In genomic region chr11:36507824-36508489, GRCh38 we compare ENCODE assay signal across 12 cellular contexts. TPM values are rescaled to one million over a fixed set of nuclear protein-coding genes. Genes with fewer than 3 reads are reported as not detected.
DNase-seq lines count a peak whose midpoint lies in the region; ATAC-seq and TF ChIP-seq lines count a peak whose summit lies in the region.
"Had no signal": no experiment of that assay in that cellular context is flagged by ENCODE, and none has a peak within 500 bp of the region (broad histone marks: within the 10 kb centered on the region; RNA-seq: fewer than 3 reads in every experiment).

No MANE protein-coding gene starts in this region.

- H3K4me3 ChIP-seq in SK-N-SH (ENCODE audit: low read depth in 2 of 2, low read length in 1 of 2) (peak overlapping the region; percentile 95 to 97; a peak in 3 of 4 replicates), fibroblast of pulmonary artery (replicated peaks; ENCODE audit: low read depth, low read length) (peak overlapping the region; percentile 82), smooth muscle cell (peak overlapping the region; percentile 98)

- peaks cover 17% of the 10 kb centered on the region for H3F3A ChIP-seq in SK-N-SH (replicated peaks; ENCODE audit: insufficient read depth)
- no peaks in the 10 kb centered on the region for H3F3A ChIP-seq in smooth muscle cell (ENCODE audit: low read depth)

- POLR2A ChIA-PET in SK-N-SH (lab: Yijun Ruan, JAX): interaction anchor here (1.5 kb wide), 1 partner anchor 33 kb away, joined by 3 read pairs; no protein-coding TSS in a partner anchor

- TF ChIP-seq CTCF in SK-N-SH (IDR thresholded peaks at IDR 0.05) (no peak), fibroblast of pulmonary artery (IDR thresholded peaks at IDR 0.05; ENCODE audit: low read length, missing control alignments) (no peak), smooth muscle cell (IDR thresholded peaks at IDR 0.05; ENCODE audit: borderline replicate concordance, insufficient read depth, poor library complexity, severe bottlenecking) (no peak)

- H3K27ac ChIP-seq in SK-N-SH (ENCODE audit: low read depth in 2 of 2, low read length in 1 of 2) (peak overlapping the region in 1 of 2 experiments; percentile 86; a peak in 1 of 4 replicates), smooth muscle cell (ENCODE audit: low read depth) (peak overlapping the region; percentile 78)
- H3K27ac ChIP-seq: HL-60 had no signal

- H3K4me1 ChIP-seq in SK-N-SH (ENCODE audit: control insufficient read depth in 1 of 2, insufficient read depth in 2 of 2, low read depth in 1 of 2, low read length in 1 of 2) (peaks cover 3 to 11% of the 10 kb centered on the region in 2 experiments), smooth muscle cell (ENCODE audit: low read depth) (no peaks in the 10 kb centered on the region)

- peaks cover 41% of the 10 kb centered on the region for H3K4me1 Mint-ChIP-seq in T-helper 17 cell

- H3K4me2 ChIP-seq in SK-N-SH (peak overlapping the region; percentile 76), smooth muscle cell (peak overlapping the region; percentile 82)

- H3K36me3 Mint-ChIP-seq in T-helper 17 cell (ENCODE audit: low read depth): peaks cover 3% of the 10 kb centered on the region

- H4K20me1 ChIP-seq in SK-N-SH (ENCODE audit: insufficient read depth): peaks cover 24% of the 10 kb centered on the region
- H4K20me1 ChIP-seq in smooth muscle cell (ENCODE audit: low read depth): peaks cover 49% of the 10 kb centered on the region

- CTCF ChIA-PET in SK-N-SH (lab: Yijun Ruan, JAX): interaction anchor here (0.8 to 3.5 kb wide), 7 partner anchors 9 to 686 kb away, joined by 3 to 21 read pairs (median 5); no protein-coding TSS in a partner anchor

- peaks cover 61% of the 10 kb centered on the region for H3K79me2 ChIP-seq in SK-N-SH (ENCODE audit: insufficient read depth)
- H3K79me2 ChIP-seq in smooth muscle cell (ENCODE audit: low read depth): peaks cover 59% of the 10 kb centered on the region

- no peak overlapping the region for H3K9ac ChIP-seq in SK-N-SH
- no peak overlapping the region for H3K9ac ChIP-seq in smooth muscle cell (ENCODE audit: low read depth)

- H3K9me2 ChIP-seq in SK-N-SH: no peaks in the 10 kb centered on the region

- H3K4me3 Mint-ChIP-seq in T-helper 17 cell: peak overlapping the region; percentile 99

- no peaks in the 10 kb centered on the region for H3K27me3 Mint-ChIP-seq in T-helper 17 cell

- 85% methylated on average over 7 of the region's 7 CpGs for WGBS in SK-N-SH (ENCODE audit: low lambda C conversion rate)
- WGBS in smooth muscle cell (ENCODE audit: low lambda C conversion rate): 76% methylated on average over 7 of the region's 7 CpGs

- H2AFZ ChIP-seq in SK-N-SH (ENCODE audit: low read depth) (no peak overlapping the region), smooth muscle cell (ENCODE audit: low read depth) (no peak overlapping the region)

- no peak for TF ChIP-seq EP300 in SK-N-SH (IDR thresholded peaks at IDR 0.05; ENCODE audit: borderline replicate concordance in 1 of 2, low read depth in 1 of 2, low read length in 1 of 2)

- no peak for DNase-seq in SK-N-SH
- DNase-seq in T-helper 17 cell: no peak
- DNase-seq in fibroblast of pulmonary artery (ENCODE audit: low read depth): no peak
- no peak for DNase-seq in smooth muscle cell (lab: John Stamatoyannopoulos, UW; ENCODE audit: unreplicated experiment)
- DNase-seq in GM03348 (ENCODE audit: low spot score): no peak
- no peak for DNase-seq in NCI-H146 (lab: John Stamatoyannopoulos, UW)
- DNase-seq in C1 segment of cervical spinal cord (lab: John Stamatoyannopoulos, UW): no peak
- DNase-seq: ACHN, retina, RPMI8226 had no signal

- H3K27me3 ChIP-seq in SK-N-SH (ENCODE audit: insufficient read depth): no peaks in the 10 kb centered on the region
- no peaks in the 10 kb centered on the region for H3K27me3 ChIP-seq in smooth muscle cell (ENCODE audit: low read depth)

- peak overlapping the region; percentile 99 for H3K27ac Mint-ChIP-seq in T-helper 17 cell

- H3K9me3 ChIP-seq in SK-N-SH (no peaks in the 10 kb centered on the region), T-helper 17 cell (ENCODE audit: control insufficient read depth, low read length, poor library complexity, severe bottlenecking) (no peaks in the 10 kb centered on the region), smooth muscle cell (replicated peaks; ENCODE audit: low read depth) (no peaks in the 10 kb centered on the region)

- ATAC-seq in SK-N-SH treated with all-trans-retinoic acid at 6 μM for 48 hours: no peak
- ATAC-seq in T-helper 17 cell: no peak

- H3K36me3 ChIP-seq in SK-N-SH (replicated peaks in 1 of 2; ENCODE audit: control insufficient read depth in 1 of 2, insufficient read depth in 2 of 2, low read length in 1 of 2) (peaks cover 4 to 8% of the 10 kb centered on the region in 2 experiments), smooth muscle cell (ENCODE audit: low read depth) (no peaks in the 10 kb centered on the region)

- no peak for TF ChIP-seq RAD21 in SK-N-SH (IDR thresholded peaks at IDR 0.05; ENCODE audit: low read length)

TF ChIP-seq in SK-N-SH, 30 proteins besides CTCF, POLR2A, EP300 and RAD21 (continues in another document):
- TF ChIP-seq CHD2 (IDR thresholded peaks at IDR 0.05; ENCODE audit: low read length, partially characterized antibody): no peak
- no peak for TF ChIP-seq NRF1 (IDR thresholded peaks at IDR 0.05; ENCODE audit: low read depth, low read length)
- TF ChIP-seq EZH2phosphoT487 (IDR thresholded peaks at IDR 0.05; ENCODE audit: borderline replicate concordance, low read depth): no peak
- TF ChIP-seq GABPA (IDR thresholded peaks at IDR 0.05; ENCODE audit: low read depth): no peak
- no peak for TF ChIP-seq FOXJ3 (CRISPR knock-in tag; IDR thresholded peaks at IDR 0.05)
- no peak for TF ChIP-seq POLR2AphosphoS5 (IDR thresholded peaks at IDR 0.05; ENCODE audit: low read depth, low read length)
- no peak for TF ChIP-seq ZBTB33 (IDR thresholded peaks at IDR 0.05; ENCODE audit: borderline replicate concordance, low read depth)
- TF ChIP-seq FOXM1 (IDR thresholded peaks at IDR 0.05; ENCODE audit: low read depth): no peak

TF ChIP-seq in SK-N-SH treated with all-trans-retinoic acid at 6 μM for 48 hours, 23 proteins besides CTCF, POLR2A, EP300 and RAD21:
- TF ChIP-seq ZFP3 (CRISPR knock-in tag; IDR thresholded peaks at IDR 0.05) (no peak), ISL1 (CRISPR knock-in tag; IDR thresholded peaks at IDR 0.05) (no peak), BACH2 (CRISPR knock-in tag; IDR thresholded peaks at IDR 0.05; ENCODE audit: borderline replicate concordance) (no peak), TSHZ2 (CRISPR knock-in tag; IDR thresholded peaks at IDR 0.05) (no peak), ARNTL (CRISPR knock-in tag; IDR thresholded peaks at IDR 0.05; ENCODE audit: borderline replicate concordance, low read depth) (no peak), PPARA (CRISPR knock-in tag; IDR thresholded peaks at IDR 0.05; ENCODE audit: borderline replicate concordance) (no peak)
- TF ChIP-seq, protein P1, sequence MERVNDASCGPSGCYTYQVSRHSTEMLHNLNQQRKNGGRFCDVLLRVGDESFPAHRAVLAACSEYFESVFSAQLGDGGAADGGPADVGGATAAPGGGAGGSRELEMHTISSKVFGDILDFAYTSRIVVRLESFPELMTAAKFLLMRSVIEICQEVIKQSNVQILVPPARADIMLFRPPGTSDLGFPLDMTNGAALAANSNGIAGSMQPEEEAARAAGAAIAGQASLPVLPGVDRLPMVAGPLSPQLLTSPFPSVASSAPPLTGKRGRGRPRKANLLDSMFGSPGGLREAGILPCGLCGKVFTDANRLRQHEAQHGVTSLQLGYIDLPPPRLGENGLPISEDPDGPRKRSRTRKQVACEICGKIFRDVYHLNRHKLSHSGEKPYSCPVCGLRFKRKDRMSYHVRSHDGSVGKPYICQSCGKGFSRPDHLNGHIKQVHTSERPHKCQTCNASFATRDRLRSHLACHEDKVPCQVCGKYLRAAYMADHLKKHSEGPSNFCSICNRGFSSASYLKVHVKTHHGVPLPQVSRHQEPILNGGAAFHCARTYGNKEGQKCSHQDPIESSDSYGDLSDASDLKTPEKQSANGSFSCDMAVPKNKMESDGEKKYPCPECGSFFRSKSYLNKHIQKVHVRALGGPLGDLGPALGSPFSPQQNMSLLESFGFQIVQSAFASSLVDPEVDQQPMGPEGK (CRISPR knock-in tag; IDR thresholded peaks at IDR 0.05; ENCODE audit: borderline replicate concordance): no peak

RNA-seq across cellular contexts. Expression of gene TRAF6, which starts 2.1 kb away (rescaled TPM):
- polyA plus RNA-seq in SK-N-SH (2012; rRNA removed) (4.3 and 5.1 TPM in 2 replicates), smooth muscle cell (9.9 and 14.7 TPM in 2 replicates)
- 4.3 and 4.6 TPM in 2 replicates for polyA plus RNA-seq in SK-N-SH (2012; cell fraction: cytosol; rRNA removed)
- polyA plus RNA-seq in SK-N-SH (2012; cell fraction: nucleus; rRNA removed): 4.5 and 7.4 TPM in 2 replicates
- total RNA-seq in T-helper 17 cell (10 to 100 TPM; 20.2 to 26.2 TPM), smooth muscle cell (18.9 and 19.7 TPM in 2 replicates)

RNA-seq across cellular contexts. Expression of gene RAG1, which starts 59.9 kb away (rescaled TPM):
- polyA plus RNA-seq in SK-N-SH (2012; rRNA removed): 0.08 TPM in 2 replicates
- polyA plus RNA-seq in SK-N-SH (2012; cell fraction: cytosol; rRNA removed): 0.23 and 0.28 TPM in 2 replicates
- polyA plus RNA-seq in SK-N-SH (2012; cell fraction: nucleus; rRNA removed): 0.11 and 0.19 TPM in 2 replicates
- under 1 TPM; 0.16 to 0.27 TPM for total RNA-seq in T-helper 17 cell
- total RNA-seq in smooth muscle cell: 2.7 and 3.7 TPM in 2 replicates
- polyA plus RNA-seq in smooth muscle cell: 0.86 and 1.7 TPM in 2 replicates
